11 cellular contexts compared by ENCODE assay signal in genomic region chr18:79798346-79798998, GRCh38. TPM values are rescaled to one million over a fixed set of nuclear protein-coding genes. Genes with fewer than 3 reads are reported as not detected.
DNase-seq lines count a peak whose midpoint lies in the region; ATAC-seq, FAIRE-seq and TF ChIP-seq lines count a peak whose summit lies in the region.
"Had no signal": no experiment of that assay in that cellular context is flagged by ENCODE, and none has a peak within 500 bp of the region (broad histone marks: within the 10 kb centered on the region; RNA-seq: fewer than 3 reads in every experiment).

No MANE protein-coding gene starts in this region.

- no peak overlapping the region for H3K14ac ChIP-seq in H9 (ENCODE audit: insufficient read depth, low read length)

- no peaks in the 10 kb centered on the region for H3K36me3 ChIP-seq in astrocyte (ENCODE audit: insufficient read depth, low read length)
- no peaks in the 10 kb centered on the region for H3K36me3 ChIP-seq in keratinocyte (ENCODE audit: control insufficient read depth in 2 of 2, extremely low read depth in 1 of 2, insufficient read depth in 2 of 2, low read length in 2 of 2)
- no peaks in the 10 kb centered on the region for H3K36me3 ChIP-seq in gastrocnemius medialis

- peaks cover 3% of the 10 kb centered on the region for H3K23me2 ChIP-seq in H9 (ENCODE audit: insufficient read length, low read depth, low read length, poor library complexity, severe bottlenecking)

- no peak overlapping the region for H3K27ac ChIP-seq in H9 (ENCODE audit: insufficient read length, low read depth, low read length)
- H3K27ac ChIP-seq in astrocyte (ENCODE audit: low read depth, low read length): no peak overlapping the region
- H3K27ac ChIP-seq in keratinocyte (ENCODE audit: control insufficient read depth, insufficient read depth, low read length): no peak overlapping the region
- no peak overlapping the region for H3K27ac ChIP-seq in gastrocnemius medialis
- no peak overlapping the region for H3K27ac ChIP-seq in RWPE1

- H3K9me3 Mint-ChIP-seq in H9 (peaks cover 3% of the 10 kb centered on the region in 2 experiments; a peak in 2 of 5 replicates), astrocyte (ENCODE audit: unreplicated experiment) (no peaks in the 10 kb centered on the region)
- H3K9me3 Mint-ChIP-seq: effector memory CD8-positive, alpha-beta T cell had no signal

- H3K27me3 Mint-ChIP-seq in H9 (ENCODE audit: low read depth): peaks cover 71% of the 10 kb centered on the region
- peaks cover 59% of the 10 kb centered on the region for H3K27me3 Mint-ChIP-seq in astrocyte (ENCODE audit: low read depth, unreplicated experiment)

- FAIRE-seq in astrocyte (lab: Jason Lieb, UNC) (no peak), keratinocyte (lab: Jason Lieb, UNC) (no peak)
- FAIRE-seq: G401.6 had no signal

- H3K9me1 ChIP-seq in keratinocyte (ENCODE audit: control insufficient read depth, extremely low read depth, insufficient read depth, low read length): no peaks in the 10 kb centered on the region

- H3K9me3 ChIP-seq in H9 (ENCODE audit: control insufficient read depth, low read depth, low read length): no peaks in the 10 kb centered on the region
- no peaks in the 10 kb centered on the region for H3K9me3 ChIP-seq in astrocyte (ENCODE audit: insufficient read depth, low read depth, low read length)
- no peaks in the 10 kb centered on the region for H3K9me3 ChIP-seq in keratinocyte (ENCODE audit: control insufficient read depth, low read depth, low read length)
- H3K9me3 ChIP-seq in gastrocnemius medialis: no peaks in the 10 kb centered on the region

- no peak overlapping the region for H2BK5ac ChIP-seq in H9 (ENCODE audit: insufficient read length, low read length)

- POLR2A ChIA-PET in RWPE1 (lab: Yijun Ruan, JAX; ENCODE audit: low non-redundant PET): no interaction called here

- no peak overlapping the region for H3K56ac ChIP-seq in H9 (ENCODE audit: insufficient read length, low read depth, low read length)

- H2BK20ac ChIP-seq in H9 (ENCODE audit: low read depth, low read length, poor library complexity, severe bottlenecking): no peak overlapping the region

- no peak overlapping the region for H4K5ac ChIP-seq in H9 (ENCODE audit: insufficient read length, low read depth, low read length)

- H4K91ac ChIP-seq in H9 (ENCODE audit: insufficient read length, low read depth, low read length): no peak overlapping the region

- WGBS in H9 (ENCODE audit: extremely low coverage, insufficient read length, low lambda C conversion rate): no CpG with 5 or more reads among the region's 78 CpGs

- H3T11ph ChIP-seq in H9 (ENCODE audit: low read length): no peak overlapping the region

- H3K4me1 ChIP-seq in H9 (ENCODE audit: insufficient read depth, low read length): no peaks in the 10 kb centered on the region; the same call in 1 of the 2 replicates
- H3K4me1 ChIP-seq in astrocyte (ENCODE audit: insufficient read depth, low read length): no peaks in the 10 kb centered on the region
- H3K4me1 ChIP-seq in keratinocyte (ENCODE audit: control insufficient read depth, extremely low read depth, insufficient read depth, low read length): no peaks in the 10 kb centered on the region
- peaks cover 5 to 10% of the 10 kb centered on the region in 2 donors for H3K4me1 ChIP-seq in gastrocnemius medialis

- H3K9ac ChIP-seq in H9 (ENCODE audit: extremely low read depth, insufficient read length, low read length) (no peak overlapping the region), astrocyte (ENCODE audit: low read length) (no peak overlapping the region), keratinocyte (ENCODE audit: control insufficient read depth, extremely low read depth, insufficient read depth, low read length) (no peak overlapping the region)

- H3K4me3 Mint-ChIP-seq in H9 (peak overlapping the region; percentile 55 to 74), astrocyte (ENCODE audit: unreplicated experiment) (no peak overlapping the region)
- H3K4me3 Mint-ChIP-seq: effector memory CD8-positive, alpha-beta T cell had no signal

- DNase-seq in H9 (no peak), astrocyte (ENCODE audit: low read depth) (no peak), keratinocyte (ENCODE audit: low read depth, low spot score) (no peak), gastrocnemius medialis (no peak), NCI-H510A (lab: John Stamatoyannopoulos, UW) (no peak), iPS-NIHi11 (ENCODE audit: low spot score) (no peak), RWPE1 (ENCODE audit: low spot score) (no peak)
- DNase-seq: effector memory CD8-positive, alpha-beta T cell; KG1 had no signal

- no peak overlapping the region for H2AFZ ChIP-seq in H9 (ENCODE audit: low read length)
- no peak overlapping the region for H2AFZ ChIP-seq in astrocyte (ENCODE audit: low read depth, low read length)
- no peak overlapping the region for H2AFZ ChIP-seq in keratinocyte (ENCODE audit: control insufficient read depth, low read length)

- TF ChIP-seq CTCF in H9 (conservative IDR thresholded peaks at IDR 0.05): no peak
- no peak for TF ChIP-seq CTCF in astrocyte (IDR thresholded peaks at IDR 0.05; ENCODE audit: insufficient read depth, low read depth, low read length)
- TF ChIP-seq CTCF in keratinocyte (optimal IDR thresholded peaks at IDR 0.05 in 1 of 3, IDR thresholded peaks at IDR 0.05 in 1 of 3, conservative IDR thresholded peaks at IDR 0.05 in 1 of 3; ENCODE audit: extremely low read depth in 1 of 3, insufficient read depth in 2 of 3, low read length in 3 of 3): no peak
- TF ChIP-seq CTCF in gastrocnemius medialis (IDR thresholded peaks at IDR 0.05 in 4 of 5, conservative IDR thresholded peaks at IDR 0.05 in 1 of 5): no peak
- no peak for TF ChIP-seq CTCF in RWPE1 (conservative IDR thresholded peaks at IDR 0.05; ENCODE audit: low read depth)

- H3K27ac Mint-ChIP-seq in H9 (no peak overlapping the region), astrocyte (ENCODE audit: unreplicated experiment) (no peak overlapping the region)
- H3K27ac Mint-ChIP-seq: effector memory CD8-positive, alpha-beta T cell had no signal

- no peak overlapping the region for H2BK15ac ChIP-seq in H9 (ENCODE audit: low read depth, low read length)

- ATAC-seq in gastrocnemius medialis (no peak), HG03342 (IDR thresholded peaks at IDR 0.05; ENCODE audit: unreplicated experiment) (no peak)
- ATAC-seq: effector memory CD8-positive, alpha-beta T cell had no signal

- TF ChIP-seq POLR2A in gastrocnemius medialis (IDR thresholded peaks at IDR 0.05): no peak

- H3K79me2 ChIP-seq in H9 (ENCODE audit: insufficient read depth, low read length): no peaks in the 10 kb centered on the region
- H3K79me2 ChIP-seq in astrocyte (ENCODE audit: insufficient read depth, low read length): no peaks in the 10 kb centered on the region
- H3K79me2 ChIP-seq in keratinocyte (ENCODE audit: control insufficient read depth, insufficient read depth, low read length): no peaks in the 10 kb centered on the region

- no peak overlapping the region for H2BK12ac ChIP-seq in H9 (ENCODE audit: insufficient read length, low read depth, low read length)

- in situ Hi-C loops in gastrocnemius medialis (cut with MboI; ENCODE audit: low sequenced_read_pairs in 4 of 4): no loop called here

- H3K27me3 ChIP-seq in H9 (ENCODE audit: insufficient read depth, low read length) (peaks cover 26% of the 10 kb centered on the region; the same call in 1 of the 2 replicates), astrocyte (ENCODE audit: insufficient read depth, low read length) (peaks cover 26% of the 10 kb centered on the region), keratinocyte (ENCODE audit: control insufficient read depth, extremely low read depth, insufficient read depth, low read length) (peaks cover 44% of the 10 kb centered on the region), gastrocnemius medialis (peaks cover 32 to 38% (median 37%) of the 10 kb centered on the region in 3 donors)

- CTCF ChIA-PET in RWPE1 (lab: Yijun Ruan, JAX): no interaction called here

- H3K4me1 Mint-ChIP-seq in H9: peaks cover 13 to 15% of the 10 kb centered on the region in 2 experiments
- H3K4me1 Mint-ChIP-seq in astrocyte (ENCODE audit: low read depth, unreplicated experiment): peaks cover 7% of the 10 kb centered on the region

- no peak overlapping the region for H2BK120ac ChIP-seq in H9 (ENCODE audit: low read depth, low read length, poor library complexity, severe bottlenecking)

- H2AK5ac ChIP-seq in H9 (ENCODE audit: insufficient read length, low read length): no peak overlapping the region

- H4K20me1 ChIP-seq in H9 (ENCODE audit: control insufficient read depth, insufficient read depth, insufficient read length): no peaks in the 10 kb centered on the region
- peaks cover 9% of the 10 kb centered on the region for H4K20me1 ChIP-seq in astrocyte (ENCODE audit: insufficient read depth, low read length)
- H4K20me1 ChIP-seq in keratinocyte (ENCODE audit: control insufficient read depth, extremely low read depth, insufficient read depth, low read length): no peaks in the 10 kb centered on the region

- H3K23ac ChIP-seq in H9 (ENCODE audit: insufficient read length, low read depth, low read length): no peak overlapping the region

- dilution Hi-C loops in keratinocyte (cut with MboI; ENCODE audit: extremely low pct_ligation_motif_present, low sequenced_read_pairs): no loop called here

- no peak overlapping the region for H3K4ac ChIP-seq in H9 (ENCODE audit: low read depth, low read length)

- H4K8ac ChIP-seq in H9 (replicated peaks; ENCODE audit: insufficient read length, low read depth, low read length): no peak overlapping the region

- intact Hi-C loops in gastrocnemius medialis (cut with DNase I; ENCODE audit: low total_unique reads): no loop called here

- H3K4me2 ChIP-seq in H9 (ENCODE audit: insufficient read depth, insufficient read length, low read length) (peak overlapping the region; percentile 39), astrocyte (ENCODE audit: low read length) (peak overlapping the region; percentile 5), keratinocyte (ENCODE audit: control insufficient read depth, extremely low read depth, insufficient read depth, low read depth, low read length) (peak overlapping the region; percentile 10)

- H3K4me3 ChIP-seq in astrocyte (ENCODE audit: insufficient read depth, low read depth, low read length) (no peak overlapping the region), keratinocyte (ENCODE audit: control insufficient read depth in 2 of 3, extremely low read depth in 1 of 3, insufficient read depth in 2 of 3, low read depth in 1 of 3, low read length in 3 of 3) (no peak overlapping the region), gastrocnemius medialis (peak overlapping the region; percentile 17 to 29 (median 23))

- no peaks in the 10 kb centered on the region for H3K79me1 ChIP-seq in H9 (ENCODE audit: insufficient read depth, low read depth, low read length, poor library complexity, severe bottlenecking)

- H3K36me3 Mint-ChIP-seq in H9 (ENCODE audit: insufficient read depth in 1 of 3, low read depth in 3 of 3) (no peaks in the 10 kb centered on the region), astrocyte (ENCODE audit: low read depth, unreplicated experiment) (no peaks in the 10 kb centered on the region)

- H3K18ac ChIP-seq in H9 (ENCODE audit: insufficient read length, low read depth, low read length): no peak overlapping the region

RNA-seq across cellular contexts. Expression of gene KCNG2, which starts 0.7 kb away (rescaled TPM):
- total RNA-seq in H9 (2021) (0.15 TPM in 1 of 2 replicates, not detected in the other), astrocyte (0.16 TPM in 1 of 2 replicates, not detected in the other), gastrocnemius medialis (under 1 TPM in 1 of 4 donors, not detected in 3; 0.55 TPM)
- polyA plus RNA-seq in keratinocyte: not detected in 3 replicates
- polyA plus RNA-seq in keratinocyte (2011; ENCODE audit: low read depth): not detected
- not detected in 2 replicates for polyA plus RNA-seq in keratinocyte (2011; cell fraction: cytosol; rRNA removed)
- not detected in 2 replicates for polyA plus RNA-seq in keratinocyte (2011; cell fraction: nucleus; rRNA removed)
- polyA plus RNA-seq in keratinocyte (2012; ENCODE audit: low replicate concordance): 0.34 TPM in 1 of 2 replicates, not detected in the other
- not detected in 3 replicates for polyA minus RNA-seq in keratinocyte
- polyA minus RNA-seq in keratinocyte (2011; cell fraction: cytosol; rRNA and poly(A)+ RNA removed): not detected
- polyA minus RNA-seq in keratinocyte (2011; cell fraction: nucleus; rRNA and poly(A)+ RNA removed): not detected in 2 replicates

Comparison
In these comparisons a context has a peak if more than half of its experiments do, and no peak if none do; other contexts are left out.
1. H3K4me3 ChIP-seq: peak in gastrocnemius medialis (4 of 4); none in astrocyte (single experiment) and keratinocyte (0 of 3).
2. Peak in every context shown above with its lines, with median percentiles within 50 percentile points of each other: H3K4me2 ChIP-seq.